Comparison of ENCODE assay signal across 1 cellular context in the genomic region with DNA sequence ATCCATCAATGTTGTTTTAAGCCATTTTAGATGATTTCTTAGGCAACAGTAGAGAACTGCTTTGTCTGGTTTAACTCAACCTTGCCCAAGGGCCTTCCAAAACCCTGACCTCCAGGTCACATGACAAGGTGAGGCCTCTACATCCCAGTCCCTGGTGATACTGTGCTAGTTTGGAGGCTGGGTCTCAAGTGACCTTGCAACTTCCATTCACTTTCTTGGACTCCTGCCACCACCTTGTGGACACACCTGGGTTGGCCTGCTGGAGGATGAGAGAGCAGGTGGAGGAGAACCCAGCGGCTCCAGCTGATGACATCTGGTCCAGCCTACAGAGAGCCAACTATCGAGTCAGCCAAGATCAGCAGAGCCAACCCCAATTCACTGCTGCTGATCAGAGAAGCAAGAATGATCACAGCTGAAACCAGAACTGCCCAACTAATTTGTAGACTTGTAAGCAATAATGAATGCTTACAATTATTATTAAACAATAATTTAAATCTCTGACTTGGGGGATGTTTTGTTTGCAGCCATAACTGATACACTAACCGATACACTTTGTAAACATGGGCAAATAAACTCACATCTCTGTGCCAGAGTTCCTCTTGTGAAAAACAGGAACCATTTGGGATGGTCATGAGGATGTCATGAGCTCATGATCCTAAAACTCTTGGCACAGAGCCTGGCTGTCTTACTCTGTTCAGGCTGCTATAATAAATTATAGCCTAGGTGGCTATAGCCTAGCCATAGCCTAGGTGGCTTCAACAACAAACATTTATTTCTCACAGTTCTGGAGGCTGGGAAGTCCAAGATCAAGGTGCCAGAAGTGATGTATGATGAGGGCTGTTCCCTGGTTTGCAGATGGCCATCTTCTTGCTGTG.
TF ChIP-seq lines count a peak whose summit lies in the region.

No MANE protein-coding gene starts in this region.

TF ChIP-seq in GM23338, 12 proteins besides CTCF, POLR2A, EP300 and RAD21 (continued from another document):
- TF ChIP-seq, protein P1, sequence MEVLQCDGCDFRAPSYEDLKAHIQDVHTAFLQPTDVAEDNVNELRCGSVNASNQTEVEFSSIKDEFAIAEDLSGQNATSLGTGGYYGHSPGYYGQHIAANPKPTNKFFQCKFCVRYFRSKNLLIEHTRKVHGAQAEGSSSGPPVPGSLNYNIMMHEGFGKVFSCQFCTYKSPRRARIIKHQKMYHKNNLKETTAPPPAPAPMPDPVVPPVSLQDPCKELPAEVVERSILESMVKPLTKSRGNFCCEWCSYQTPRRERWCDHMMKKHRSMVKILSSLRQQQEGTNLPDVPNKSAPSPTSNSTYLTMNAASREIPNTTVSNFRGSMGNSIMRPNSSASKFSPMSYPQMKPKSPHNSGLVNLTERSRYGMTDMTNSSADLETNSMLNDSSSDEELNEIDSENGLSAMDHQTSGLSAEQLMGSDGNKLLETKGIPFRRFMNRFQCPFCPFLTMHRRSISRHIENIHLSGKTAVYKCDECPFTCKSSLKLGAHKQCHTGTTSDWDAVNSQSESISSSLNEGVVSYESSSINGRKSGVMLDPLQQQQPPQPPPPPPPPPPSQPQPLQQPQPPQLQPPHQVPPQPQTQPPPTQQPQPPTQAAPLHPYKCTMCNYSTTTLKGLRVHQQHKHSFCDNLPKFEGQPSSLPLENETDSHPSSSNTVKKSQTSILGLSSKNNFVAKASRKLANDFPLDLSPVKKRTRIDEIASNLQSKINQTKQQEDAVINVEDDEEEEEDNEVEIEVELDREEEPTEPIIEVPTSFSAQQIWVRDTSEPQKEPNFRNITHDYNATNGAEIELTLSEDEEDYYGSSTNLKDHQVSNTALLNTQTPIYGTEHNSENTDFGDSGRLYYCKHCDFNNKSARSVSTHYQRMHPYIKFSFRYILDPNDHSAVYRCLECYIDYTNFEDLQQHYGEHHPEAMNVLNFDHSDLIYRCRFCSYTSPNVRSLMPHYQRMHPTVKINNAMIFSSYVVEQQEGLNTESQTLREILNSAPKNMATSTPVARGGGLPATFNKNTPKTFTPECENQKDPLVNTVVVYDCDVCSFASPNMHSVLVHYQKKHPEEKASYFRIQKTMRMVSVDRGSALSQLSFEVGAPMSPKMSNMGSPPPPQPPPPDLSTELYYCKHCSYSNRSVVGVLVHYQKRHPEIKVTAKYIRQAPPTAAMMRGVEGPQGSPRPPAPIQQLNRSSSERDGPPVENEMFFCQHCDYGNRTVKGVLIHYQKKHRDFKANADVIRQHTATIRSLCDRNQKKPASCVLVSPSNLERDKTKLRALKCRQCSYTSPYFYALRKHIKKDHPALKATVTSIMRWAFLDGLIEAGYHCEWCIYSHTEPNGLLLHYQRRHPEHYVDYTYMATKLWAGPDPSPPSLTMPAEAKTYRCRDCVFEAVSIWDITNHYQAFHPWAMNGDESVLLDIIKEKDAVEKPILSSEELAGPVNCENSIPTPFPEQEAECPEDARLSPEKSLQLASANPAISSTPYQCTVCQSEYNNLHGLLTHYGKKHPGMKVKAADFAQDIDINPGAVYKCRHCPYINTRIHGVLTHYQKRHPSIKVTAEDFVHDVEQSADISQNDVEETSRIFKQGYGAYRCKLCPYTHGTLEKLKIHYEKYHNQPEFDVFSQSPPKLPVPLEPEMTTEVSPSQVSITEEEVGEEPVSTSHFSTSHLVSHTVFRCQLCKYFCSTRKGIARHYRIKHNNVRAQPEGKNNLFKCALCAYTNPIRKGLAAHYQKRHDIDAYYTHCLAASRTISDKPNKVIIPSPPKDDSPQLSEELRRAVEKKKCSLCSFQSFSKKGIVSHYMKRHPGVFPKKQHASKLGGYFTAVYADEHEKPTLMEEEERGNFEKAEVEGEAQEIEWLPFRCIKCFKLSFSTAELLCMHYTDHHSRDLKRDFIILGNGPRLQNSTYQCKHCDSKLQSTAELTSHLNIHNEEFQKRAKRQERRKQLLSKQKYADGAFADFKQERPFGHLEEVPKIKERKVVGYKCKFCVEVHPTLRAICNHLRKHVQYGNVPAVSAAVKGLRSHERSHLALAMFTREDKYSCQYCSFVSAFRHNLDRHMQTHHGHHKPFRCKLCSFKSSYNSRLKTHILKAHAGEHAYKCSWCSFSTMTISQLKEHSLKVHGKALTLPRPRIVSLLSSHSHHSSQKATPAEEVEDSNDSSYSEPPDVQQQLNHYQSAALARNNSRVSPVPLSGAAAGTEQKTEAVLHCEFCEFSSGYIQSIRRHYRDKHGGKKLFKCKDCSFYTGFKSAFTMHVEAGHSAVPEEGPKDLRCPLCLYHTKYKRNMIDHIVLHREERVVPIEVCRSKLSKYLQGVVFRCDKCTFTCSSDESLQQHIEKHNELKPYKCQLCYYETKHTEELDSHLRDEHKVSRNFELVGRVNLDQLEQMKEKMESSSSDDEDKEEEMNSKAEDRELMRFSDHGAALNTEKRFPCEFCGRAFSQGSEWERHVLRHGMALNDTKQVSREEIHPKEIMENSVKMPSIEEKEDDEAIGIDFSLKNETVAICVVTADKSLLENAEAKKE (CRISPR knock-in tag; IDR thresholded peaks at IDR 0.05), result no peak
- TF ChIP-seq CREB1 (CRISPR knock-in tag; IDR thresholded peaks at IDR 0.05; ENCODE audit: low read depth), result no peak
- TF ChIP-seq, protein P2, sequence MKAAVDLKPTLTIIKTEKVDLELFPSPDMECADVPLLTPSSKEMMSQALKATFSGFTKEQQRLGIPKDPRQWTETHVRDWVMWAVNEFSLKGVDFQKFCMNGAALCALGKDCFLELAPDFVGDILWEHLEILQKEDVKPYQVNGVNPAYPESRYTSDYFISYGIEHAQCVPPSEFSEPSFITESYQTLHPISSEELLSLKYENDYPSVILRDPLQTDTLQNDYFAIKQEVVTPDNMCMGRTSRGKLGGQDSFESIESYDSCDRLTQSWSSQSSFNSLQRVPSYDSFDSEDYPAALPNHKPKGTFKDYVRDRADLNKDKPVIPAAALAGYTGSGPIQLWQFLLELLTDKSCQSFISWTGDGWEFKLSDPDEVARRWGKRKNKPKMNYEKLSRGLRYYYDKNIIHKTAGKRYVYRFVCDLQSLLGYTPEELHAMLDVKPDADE (IDR thresholded peaks at IDR 0.05), result no peak
- TF ChIP-seq EZH2 (IDR thresholded peaks at IDR 0.05; ENCODE audit: low read depth, unreplicated experiment), result no peak
- TF ChIP-seq, protein P3, sequence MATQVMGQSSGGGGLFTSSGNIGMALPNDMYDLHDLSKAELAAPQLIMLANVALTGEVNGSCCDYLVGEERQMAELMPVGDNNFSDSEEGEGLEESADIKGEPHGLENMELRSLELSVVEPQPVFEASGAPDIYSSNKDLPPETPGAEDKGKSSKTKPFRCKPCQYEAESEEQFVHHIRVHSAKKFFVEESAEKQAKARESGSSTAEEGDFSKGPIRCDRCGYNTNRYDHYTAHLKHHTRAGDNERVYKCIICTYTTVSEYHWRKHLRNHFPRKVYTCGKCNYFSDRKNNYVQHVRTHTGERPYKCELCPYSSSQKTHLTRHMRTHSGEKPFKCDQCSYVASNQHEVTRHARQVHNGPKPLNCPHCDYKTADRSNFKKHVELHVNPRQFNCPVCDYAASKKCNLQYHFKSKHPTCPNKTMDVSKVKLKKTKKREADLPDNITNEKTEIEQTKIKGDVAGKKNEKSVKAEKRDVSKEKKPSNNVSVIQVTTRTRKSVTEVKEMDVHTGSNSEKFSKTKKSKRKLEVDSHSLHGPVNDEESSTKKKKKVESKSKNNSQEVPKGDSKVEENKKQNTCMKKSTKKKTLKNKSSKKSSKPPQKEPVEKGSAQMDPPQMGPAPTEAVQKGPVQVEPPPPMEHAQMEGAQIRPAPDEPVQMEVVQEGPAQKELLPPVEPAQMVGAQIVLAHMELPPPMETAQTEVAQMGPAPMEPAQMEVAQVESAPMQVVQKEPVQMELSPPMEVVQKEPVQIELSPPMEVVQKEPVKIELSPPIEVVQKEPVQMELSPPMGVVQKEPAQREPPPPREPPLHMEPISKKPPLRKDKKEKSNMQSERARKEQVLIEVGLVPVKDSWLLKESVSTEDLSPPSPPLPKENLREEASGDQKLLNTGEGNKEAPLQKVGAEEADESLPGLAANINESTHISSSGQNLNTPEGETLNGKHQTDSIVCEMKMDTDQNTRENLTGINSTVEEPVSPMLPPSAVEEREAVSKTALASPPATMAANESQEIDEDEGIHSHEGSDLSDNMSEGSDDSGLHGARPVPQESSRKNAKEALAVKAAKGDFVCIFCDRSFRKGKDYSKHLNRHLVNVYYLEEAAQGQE (IDR thresholded peaks at IDR 0.05; ENCODE audit: unreplicated experiment), result no peak
- no peak for TF ChIP-seq NANOG (IDR thresholded peaks at IDR 0.05; ENCODE audit: borderline replicate concordance)
- no peak for TF ChIP-seq POLR2AphosphoS5 (IDR thresholded peaks at IDR 0.05; ENCODE audit: low read depth)
TF ChIP-seq in GM23338: peak in this region for 0.
